1 cellular context compared by ENCODE assay signal in genomic region chr2:215829261-215829660, GRCh38.
TF ChIP-seq lines count a peak whose summit lies in the region.

No MANE protein-coding gene starts in this region.

TF ChIP-seq in IMR-90, 13 proteins besides CTCF, POLR2A, EP300 and RAD21:
- TF ChIP-seq CHD1 (IDR thresholded peaks at IDR 0.05; ENCODE audit: low read depth, low read length) (no peak), BHLHE40 (IDR thresholded peaks at IDR 0.05; ENCODE audit: low read depth, low read length) (no peak), MAZ (IDR thresholded peaks at IDR 0.05; ENCODE audit: borderline replicate concordance, low read depth, low read length) (no peak), NFE2L2 (IDR thresholded peaks at IDR 0.05; ENCODE audit: low read depth, low read length) (no peak), FOS (IDR thresholded peaks at IDR 0.05; ENCODE audit: low read depth, low read length) (no peak), USF2 (IDR thresholded peaks at IDR 0.05; ENCODE audit: low read depth, low read length) (no peak), RCOR1 (IDR thresholded peaks at IDR 0.05; ENCODE audit: insufficient replicate concordance, low read length) (no peak), CEBPB (IDR thresholded peaks at IDR 0.05; ENCODE audit: low read depth, low read length) (no peak), ELK1 (IDR thresholded peaks at IDR 0.05; ENCODE audit: borderline replicate concordance, low read depth, low read length) (no peak), MAFK (IDR thresholded peaks at IDR 0.05; ENCODE audit: low read depth, low read length) (no peak), RFX5 (IDR thresholded peaks at IDR 0.05; ENCODE audit: low read depth, low read length) (no peak), SMC3 (IDR thresholded peaks at IDR 0.05; ENCODE audit: low read depth, low read length) (no peak), MXI1 (IDR thresholded peaks at IDR 0.05; ENCODE audit: borderline replicate concordance, low read depth, low read length) (no peak)
